Comparison of ENCODE assay signal across 21 cellular contexts in genomic region chr4:112251044-112251632, GRCh38. TPM values are rescaled to one million over a fixed set of nuclear protein-coding genes. Genes with fewer than 3 reads are reported as not detected.
A peak's percentile ranks its signal among the peaks of the same experiment; 100 is the strongest.
DNase-seq lines count a peak whose midpoint lies in the region; ATAC-seq and TF ChIP-seq lines count a peak whose summit lies in the region.
"Had no signal": no experiment of that assay in that cellular context is flagged by ENCODE, and none has a peak within 500 bp of the region (broad histone marks: within the 10 kb centered on the region; RNA-seq: fewer than 3 reads in every experiment).

No MANE protein-coding gene starts in this region.

- H3K9ac ChIP-seq in GM23248 (no peak overlapping the region), parathyroid adenoma (no peak overlapping the region)

- peak; percentile 51 for ATAC-seq in activated T-helper 17 cell treated with anti-CD3 and anti-CD28 coated beads, Interleukin-2, amount 50 U/mL, for 72 hours (replicated peaks)
- peak; percentile 70 to 86 for ATAC-seq in left cardiac atrium
- ATAC-seq in GM18517 (IDR thresholded peaks at IDR 0.05; ENCODE audit: unreplicated experiment), result no peak
- ATAC-seq in HG03097 (IDR thresholded peaks at IDR 0.05; ENCODE audit: low FRiP score, unreplicated experiment), result no peak
- ATAC-seq: effector memory CD8-positive, alpha-beta T cell; T-cell had no signal

- no peaks in the 10 kb centered on the region for H3K9me3 Mint-ChIP-seq in activated T-helper 17 cell treated with anti-CD3 and anti-CD28 coated beads, Interleukin-2, amount 50 U/mL, for 72 hours
- H3K9me3 Mint-ChIP-seq: effector memory CD8-positive, alpha-beta T cell; T-cell had no signal

- peak overlapping the region; percentile 18 for H3K27ac Mint-ChIP-seq in activated T-helper 17 cell treated with anti-CD3 and anti-CD28 coated beads, Interleukin-2, amount 50 U/mL, for 72 hours
- H3K27ac Mint-ChIP-seq: effector memory CD8-positive, alpha-beta T cell; T-cell had no signal

- H3K27me3 Mint-ChIP-seq in activated T-helper 17 cell treated with anti-CD3 and anti-CD28 coated beads, Interleukin-2, amount 50 U/mL, for 72 hours, result no peaks in the 10 kb centered on the region
- H3K27me3 Mint-ChIP-seq: effector memory CD8-positive, alpha-beta T cell; T-cell had no signal

- intact Hi-C loops in left cardiac atrium (cut with DNase I) (no loop called here), ascending aorta (cut with DNase I) (no loop called here)

- TF ChIP-seq CTCF in parathyroid adenoma (IDR thresholded peaks at IDR 0.05), result no peak
- no peak for TF ChIP-seq CTCF in ascending aorta (IDR thresholded peaks at IDR 0.05)
- TF ChIP-seq CTCF in GM10266 (IDR thresholded peaks at IDR 0.05; ENCODE audit: control insufficient read depth, insufficient read depth, low read depth, missing control alignments), result no peak

- H3K4me1 ChIP-seq in GM23248 (ENCODE audit: insufficient read depth) (peaks cover 6% of the 10 kb centered on the region; the same call in 1 of the 2 replicates), parathyroid adenoma (peaks cover 3% of the 10 kb centered on the region), ascending aorta (no peaks in the 10 kb centered on the region)

- in situ Hi-C loops in GM23248 (cut with MboI), result no loop called here

- WGBS in GM23248 (ENCODE audit: low coverage in 1 of 2, low lambda C conversion rate in 2 of 2, missing lambda C conversion rate in 2 of 2), 2 experiments, result 78 to 80% methylated on average over 3 of the region's 3 CpGs

- H3K4me3 ChIP-seq in GM23248, result no peak overlapping the region
- H3K4me3 ChIP-seq in parathyroid adenoma (ENCODE audit: low read depth, low read length), result peak overlapping the region; percentile 28
- H3K4me3 ChIP-seq in ascending aorta, result no peak overlapping the region
- H3K4me3 ChIP-seq: hepatocyte had no signal

- no peak overlapping the region for H3K27ac ChIP-seq in GM23248
- no peak overlapping the region for H3K27ac ChIP-seq in parathyroid adenoma
- no peak overlapping the region for H3K27ac ChIP-seq in ascending aorta
- H3K27ac ChIP-seq: hepatocyte had no signal

- H4K20me1 ChIP-seq in GM23248 (ENCODE audit: insufficient read depth), result no peaks in the 10 kb centered on the region

- no peak overlapping the region for H3K4me2 ChIP-seq in GM23248 (ENCODE audit: unreplicated experiment)
- peak overlapping the region; percentile 56 for H3K4me2 ChIP-seq in parathyroid adenoma (ENCODE audit: low read length)
- H3K4me2 ChIP-seq: hepatocyte had no signal

- H3K9me2 ChIP-seq in GM23248 (ENCODE audit: insufficient read depth), result no peaks in the 10 kb centered on the region

- H3K4me1 Mint-ChIP-seq in activated T-helper 17 cell treated with anti-CD3 and anti-CD28 coated beads, Interleukin-2, amount 50 U/mL, for 72 hours, result peaks cover 9% of the 10 kb centered on the region

- H2AFZ ChIP-seq in GM23248, result no peak overlapping the region
- no peak overlapping the region for H2AFZ ChIP-seq in parathyroid adenoma
- H2AFZ ChIP-seq: hepatocyte had no signal

- no peak overlapping the region for H3K4me3 Mint-ChIP-seq in activated T-helper 17 cell treated with anti-CD3 and anti-CD28 coated beads, Interleukin-2, amount 50 U/mL, for 72 hours
- H3K4me3 Mint-ChIP-seq: effector memory CD8-positive, alpha-beta T cell; T-cell had no signal

- H3K36me3 ChIP-seq in GM23248 (ENCODE audit: low read depth) (peaks cover 4% of the 10 kb centered on the region; the same call in 1 of the 2 replicates), parathyroid adenoma (ENCODE audit: control insufficient read depth, insufficient read depth, low read length) (no peaks in the 10 kb centered on the region), ascending aorta (no peaks in the 10 kb centered on the region)

- no peaks in the 10 kb centered on the region for H3K27me3 ChIP-seq in GM23248 (replicated peaks; ENCODE audit: insufficient read depth)
- no peaks in the 10 kb centered on the region for H3K27me3 ChIP-seq in parathyroid adenoma (ENCODE audit: control insufficient read depth, insufficient read depth, low read length)
- no peaks in the 10 kb centered on the region for H3K27me3 ChIP-seq in ascending aorta
- H3K27me3 ChIP-seq: hepatocyte had no signal

- H3K36me3 Mint-ChIP-seq in activated T-helper 17 cell treated with anti-CD3 and anti-CD28 coated beads, Interleukin-2, amount 50 U/mL, for 72 hours (ENCODE audit: low read depth), result peaks cover 14% of the 10 kb centered on the region

- H3K9me3 ChIP-seq in GM23248 (ENCODE audit: low read depth) (no peaks in the 10 kb centered on the region), parathyroid adenoma (ENCODE audit: control insufficient read depth, low read length) (no peaks in the 10 kb centered on the region), ascending aorta (no peaks in the 10 kb centered on the region)

- H3K79me2 ChIP-seq in GM23248 (ENCODE audit: insufficient read depth) (peaks cover 55% of the 10 kb centered on the region), parathyroid adenoma (no peaks in the 10 kb centered on the region)

- H3F3A ChIP-seq in GM23248 (ENCODE audit: insufficient read depth), result no peaks in the 10 kb centered on the region

- DNase-seq in GM23248, result peak; percentile 39
- DNase-seq in left cardiac atrium, result no peak
- DNase-seq in ascending aorta (ENCODE audit: low spot score in 2 of 2), result no peak
- no peak for DNase-seq in GM10266 (ENCODE audit: extremely low spot score)
- DNase-seq: activated CD4-positive, alpha-beta T cell treated with anti-CD3 and anti-CD28 coated beads, Interleukin-2, amount 50 U/mL, for 4 hours; activated naive CD4-positive, alpha-beta T cell; activated T-cell treated with anti-CD3 and anti-CD28 coated beads for 4 hours; AML-193; effector memory CD8-positive, alpha-beta T cell; EL; GOT3; kidney; NCI-H748 treated with DMSO at 0.1 percent for 48 hours; OCI-M1; SIG-M5; T-cell had no signal

RNA-seq across cellular contexts. Expression of gene AP1AR, which starts 19.6 kb away (rescaled TPM):
- 17.2 and 21.3 TPM in 2 replicates for total RNA-seq in GM23248 (2014; rRNA removed; shearing (Covaris generic))
- 20.4 and 21.7 TPM in 2 replicates for polyA plus RNA-seq in GM23248 (2016; fragmentation: Nextera tagmentation; extraction: Ambion mirVana)
- 10 to 100 TPM in 1 of 2 donors, 1 to 10 TPM in 1; 9.1 to 23.1 TPM for total RNA-seq in activated T-helper 17 cell treated with anti-CD3 and anti-CD28 coated beads, Interleukin-2, amount 50 U/mL, for 72 hours
- total RNA-seq in left cardiac atrium (10 to 100 TPM in 1 of 2 donors, 1 to 10 TPM in 1; 9.6 to 13.6 TPM), ascending aorta (7.0 TPM)

RNA-seq across cellular contexts. Expression of gene TIFA, which starts 34.6 kb away (rescaled TPM):
- total RNA-seq in GM23248 (2014; rRNA removed; shearing (Covaris generic)), result 5.9 and 22.8 TPM in 2 replicates
- polyA plus RNA-seq in GM23248 (2016; fragmentation: Nextera tagmentation; extraction: Ambion mirVana), result 13.1 and 13.3 TPM in 2 replicates
- total RNA-seq in activated T-helper 17 cell treated with anti-CD3 and anti-CD28 coated beads, Interleukin-2, amount 50 U/mL, for 72 hours, result 100 to 1,000 TPM in 1 of 2 donors, 10 to 100 TPM in 1; 53.6 to 108 TPM
- total RNA-seq in left cardiac atrium (10 to 100 TPM; 12.4 to 23.4 TPM), ascending aorta (11.3 TPM)

RNA-seq across cellular contexts. Expression of gene ALPK1, which starts 46.0 kb away (rescaled TPM):
- total RNA-seq in GM23248 (2014; rRNA removed; shearing (Covaris generic)), result 7.9 and 8.6 TPM in 2 replicates
- 7.3 and 7.7 TPM in 2 replicates for polyA plus RNA-seq in GM23248 (2016; fragmentation: Nextera tagmentation; extraction: Ambion mirVana)
- total RNA-seq in activated T-helper 17 cell treated with anti-CD3 and anti-CD28 coated beads, Interleukin-2, amount 50 U/mL, for 72 hours, result 10 to 100 TPM; 15.7 to 55.3 TPM
- total RNA-seq in left cardiac atrium (10 to 100 TPM in 1 of 2 donors, 1 to 10 TPM in 1; 7.6 to 12.1 TPM), ascending aorta (8.7 TPM)

Comparison
In these comparisons a context has a peak if more than half of its experiments do, and no peak if none do; other contexts are left out.
1. ATAC-seq: peak in activated T-helper 17 cell treated with anti-CD3 and anti-CD28 coated beads, Interleukin-2, amount 50 U/mL, for 72 hours (single experiment) and left cardiac atrium (2 of 2); none in GM18517 (single experiment) and HG03097 (single experiment).